14 cellular contexts compared by ENCODE assay signal in the genomic region with DNA sequence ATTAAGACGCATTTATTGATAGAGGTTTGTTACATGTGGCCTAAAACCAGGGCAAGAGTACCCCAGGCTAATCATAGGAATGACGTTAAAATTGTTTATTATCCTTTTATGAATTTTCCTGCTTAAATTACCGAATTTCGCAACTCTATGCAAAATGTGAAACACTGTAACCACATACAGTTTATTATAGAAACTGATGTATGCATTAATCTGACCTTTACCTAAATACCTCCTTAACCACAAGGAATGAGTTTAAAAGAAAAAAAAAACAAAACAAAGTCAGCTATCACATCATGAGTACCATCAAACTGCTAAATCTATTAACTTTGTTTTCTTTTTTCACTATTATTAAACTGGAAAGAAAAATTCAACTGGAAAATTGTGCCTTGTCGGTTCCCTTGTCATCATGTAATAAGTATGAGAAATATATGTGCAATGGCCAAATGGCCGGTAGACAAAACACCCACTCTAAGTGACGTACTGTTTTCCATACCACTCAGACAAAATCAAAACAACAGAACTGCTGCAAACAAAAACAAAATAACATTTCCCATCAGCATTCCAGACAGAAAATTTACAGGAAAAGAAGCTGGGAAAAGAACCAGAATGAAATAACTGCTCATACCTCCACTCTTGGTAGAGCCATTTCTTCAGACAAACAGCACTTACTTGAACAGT.
DNase-seq lines count a peak whose midpoint lies in the region; ATAC-seq and TF ChIP-seq lines count a peak whose summit lies in the region.
"Had no signal": no experiment of that assay in that cellular context is flagged by ENCODE, and none has a peak within 500 bp of the region (broad histone marks: within the 10 kb centered on the region; RNA-seq: fewer than 3 reads in every experiment).

No MANE protein-coding gene starts in this region.

- no peak for TF ChIP-seq CTCF in tibial artery (IDR thresholded peaks at IDR 0.05)

- H3K4me3 ChIP-seq in tibial artery: peak overlapping the region in 1 of 2 donors; percentile 14

- no peaks in the 10 kb centered on the region for H3K9me3 ChIP-seq in tibial artery

- intact Hi-C loops in tibial artery (cut with DNase I; ENCODE audit: low total_unique reads): loop anchor here (10.0 kb wide), 1 partner anchor 77 kb away; no protein-coding TSS in a partner anchor

- H3K36me3 ChIP-seq in tibial artery: no peaks in the 10 kb centered on the region

- peak overlapping the region; percentile 71 to 80 for H3K27ac ChIP-seq in tibial artery
- H3K27ac ChIP-seq: 22Rv1 had no signal

- peaks cover 0 to 93% (median 38%) of the 10 kb centered on the region in 4 donors for H3K4me1 ChIP-seq in tibial artery

- no peaks in the 10 kb centered on the region for H3K27me3 ChIP-seq in tibial artery

- DNase-seq in SHP77 treated with DMSO at 0.1 percent for 48 hours (lab: John Stamatoyannopoulos, UW) (peak; percentile 27), SHP77 (lab: John Stamatoyannopoulos, UW) (no peak), brain pericyte (ENCODE audit: low read depth, low spot score) (peak; percentile 15), lung microvascular endothelial cell (ENCODE audit: low read depth in 2 of 2) (peak; percentile 7 to 84), tibial artery (no peak)
- DNase-seq: activated naive CD4-positive, alpha-beta T cell treated with Interleukin-2 at 50 U/mL for 16 hours; GDM1; H9; immature natural killer cell; stimulated activated CD4-positive, alpha-beta T cell treated with anti-CD3 and anti-CD28 coated beads, Interleukin-4, amount 100 ng/mL, for 4 hours had no signal

- ATAC-seq in GM18519 (IDR thresholded peaks at IDR 0.05; ENCODE audit: low FRiP score, unreplicated experiment) (no peak), HG02678 (IDR thresholded peaks at IDR 0.05; ENCODE audit: unreplicated experiment) (no peak), HG03520 (IDR thresholded peaks at IDR 0.05; ENCODE audit: unreplicated experiment) (no peak)

Comparison
In these comparisons a context has a peak if more than half of its experiments do, and no peak if none do; other contexts are left out.
1. DNase-seq: peak in SHP77 treated with DMSO at 0.1 percent for 48 hours (single experiment), brain pericyte (single experiment) and lung microvascular endothelial cell (2 of 2); none in SHP77 (0 of 2) and tibial artery (0 of 2).